8 cellular contexts compared by ENCODE assay signal in the genomic region with DNA sequence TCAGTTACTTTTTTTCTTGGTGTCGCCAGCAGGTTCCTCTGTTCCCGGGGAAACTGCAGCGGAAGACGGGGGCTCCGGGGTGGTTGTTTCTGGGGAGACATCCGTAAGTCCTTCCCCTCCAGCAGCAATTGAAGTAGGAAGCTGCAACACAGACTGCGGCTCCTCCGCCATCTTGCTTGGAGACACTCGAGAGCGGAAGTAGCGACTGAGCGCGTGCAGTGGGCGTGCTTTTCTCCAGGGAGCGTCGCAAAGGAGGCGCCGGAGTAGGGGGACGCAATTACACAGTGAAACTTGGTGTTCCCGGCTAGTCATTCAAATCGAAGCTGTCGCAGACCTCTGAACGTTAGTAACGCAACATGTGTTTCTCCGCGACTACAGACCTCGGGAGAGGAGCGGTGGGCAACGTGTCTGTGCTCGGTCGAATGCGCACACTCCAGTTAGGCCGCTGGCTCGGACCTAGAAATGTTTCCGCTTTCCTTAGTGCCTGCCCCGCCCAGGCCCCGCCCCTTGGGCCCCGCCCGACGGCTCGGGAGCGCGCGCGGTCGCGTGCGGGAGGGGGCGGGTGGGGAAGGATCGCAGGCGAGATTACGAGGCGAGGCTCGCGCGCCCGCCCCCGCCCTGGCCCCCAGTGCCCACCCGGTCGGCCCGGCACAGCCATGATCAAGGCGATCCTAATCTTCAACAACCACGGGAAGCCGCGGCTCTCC. TPM values are rescaled to one million over a fixed set of nuclear protein-coding genes. Genes with fewer than 3 reads are reported as not detected.
DNase-seq lines count a peak whose midpoint lies in the region; ATAC-seq and TF ChIP-seq lines count a peak whose summit lies in the region.

AP3S1 (plus strand) TSS at position 554 of the 707 bp plus-strand sequence; CDS start at position 657, 103 bp downstream.
ATG12 (minus strand) TSS at position 184 of the 707 bp plus-strand sequence; CDS start at position 171, 13 bp downstream.

- peak; percentile 73 for DNase-seq in NCI-H1048 (lab: John Stamatoyannopoulos, UW)
- peak; percentile 88 for DNase-seq in SK-N-MC (ENCODE audit: low read depth, low spot score)
- DNase-seq in activated naive CD4-positive, alpha-beta T cell treated with anti-CD3 and anti-CD28 coated beads, Interleukin-2, amount 10 ng/mL, durations not matched to agents 7 days and 5 days = peak; percentile 95

- H3K9me3 ChIP-seq in SK-N-MC (ENCODE audit: low read depth, low read length) (no peaks in the 10 kb centered on the region), gastroesophageal sphincter (no peaks in the 10 kb centered on the region), neutrophil (no peaks in the 10 kb centered on the region)

- TF ChIP-seq CTCF in gastroesophageal sphincter (IDR thresholded peaks at IDR 0.05) = no peak
- TF ChIP-seq CTCF in neutrophil (IDR thresholded peaks at IDR 0.05) = no peak
- TF ChIP-seq CTCF in subcutaneous adipose tissue (IDR thresholded peaks at IDR 0.05; ENCODE audit: low read depth) = no peak

- peak within 1 kb of the TSS; percentile 97 for H3K27ac ChIP-seq in SK-N-MC
- peak within 1 kb of the TSS; percentile 89 to 98 (median 97) for H3K27ac ChIP-seq in gastroesophageal sphincter
- H3K27ac ChIP-seq in neutrophil = peak within 1 kb of the TSS; percentile 98

- peak within 1 kb of the TSS; percentile 96 for H3K9ac ChIP-seq in SK-N-MC (ENCODE audit: insufficient read length)

- TF ChIP-seq EP300 in gastroesophageal sphincter (IDR thresholded peaks at IDR 0.05) = no peak

- peaks cover 18% of the 10 kb centered on the region for H3K36me3 ChIP-seq in SK-N-MC (ENCODE audit: insufficient read depth, low read length)
- H3K36me3 ChIP-seq in gastroesophageal sphincter = peaks cover 6 to 10% of the 10 kb centered on the region in 2 donors
- peaks cover 17% of the 10 kb centered on the region for H3K36me3 ChIP-seq in neutrophil

- H3K4me1 ChIP-seq in gastroesophageal sphincter (peaks cover 8 to 71% (median 25%) of the 10 kb centered on the region in 3 donors), neutrophil (ENCODE audit: control insufficient read depth in 1 of 2, insufficient read depth in 1 of 2, low read depth in 1 of 2, low read length in 1 of 2) (peaks cover 62 to 69% of the 10 kb centered on the region in 2 experiments)

- peaks cover 58% of the 10 kb centered on the region for H3K4me1 Mint-ChIP-seq in activated naive CD4-positive, alpha-beta T cell treated with anti-CD3 and anti-CD28 coated beads, Interleukin-2, amount 10 ng/mL, durations not matched to agents 7 days and 5 days

- peak; percentile 74 to 79 for TF ChIP-seq POLR2A in gastroesophageal sphincter (IDR thresholded peaks at IDR 0.05)

- 0 to 40% methylated on average over 3 of the region's 65 CpGs for WGBS in gastroesophageal sphincter (ENCODE audit: low coverage in 1 of 2), 2 donors

- H3K27me3 Mint-ChIP-seq in activated naive CD4-positive, alpha-beta T cell treated with anti-CD3 and anti-CD28 coated beads, Interleukin-2, amount 10 ng/mL, durations not matched to agents 7 days and 5 days = no peaks in the 10 kb centered on the region

- peaks cover 23% of the 10 kb centered on the region for H3K36me3 Mint-ChIP-seq in activated naive CD4-positive, alpha-beta T cell treated with anti-CD3 and anti-CD28 coated beads, Interleukin-2, amount 10 ng/mL, durations not matched to agents 7 days and 5 days

- H3K4me3 ChIP-seq in GM08714 (ENCODE audit: low read length) (peak within 1 kb of the TSS; percentile 93), SK-N-MC (peak within 1 kb of the TSS; percentile 99), gastroesophageal sphincter (peak within 1 kb of the TSS; percentile 85 to 86), neutrophil (ENCODE audit: low read depth in 1 of 2, low read length in 1 of 2) (peak within 1 kb of the TSS; percentile 96 to 99)

- H3K27ac Mint-ChIP-seq in activated naive CD4-positive, alpha-beta T cell treated with anti-CD3 and anti-CD28 coated beads, Interleukin-2, amount 10 ng/mL, durations not matched to agents 7 days and 5 days = peak within 1 kb of the TSS; percentile 99

- ATAC-seq in HG02588 (IDR thresholded peaks at IDR 0.05; ENCODE audit: unreplicated experiment) (peak; percentile 87), gastroesophageal sphincter (peak; percentile 95)

- peak within 1 kb of the TSS; percentile 98 for H3K4me3 Mint-ChIP-seq in activated naive CD4-positive, alpha-beta T cell treated with anti-CD3 and anti-CD28 coated beads, Interleukin-2, amount 10 ng/mL, durations not matched to agents 7 days and 5 days

- CTCF ChIA-PET in activated naive CD4-positive, alpha-beta T cell treated with anti-CD3 and anti-CD28 coated beads, Interleukin-2, amount 10 ng/mL, durations not matched to agents 7 days and 5 days (lab: Charles Lee) = interaction anchor here (0.6 to 2.6 kb wide), 6 partner anchors 14 to 532 kb away, joined by 3 to 19 read pairs (median 3); no protein-coding TSS in a partner anchor

- H3K27me3 ChIP-seq in gastroesophageal sphincter (no peaks in the 10 kb centered on the region), neutrophil (no peaks in the 10 kb centered on the region)

- H3K9me3 Mint-ChIP-seq in activated naive CD4-positive, alpha-beta T cell treated with anti-CD3 and anti-CD28 coated beads, Interleukin-2, amount 10 ng/mL, durations not matched to agents 7 days and 5 days = no peaks in the 10 kb centered on the region

RNA-seq across cellular contexts. Expression of gene AP3S1, which starts in this region (rescaled TPM):
- total RNA-seq in gastroesophageal sphincter = 100 to 1,000 TPM in 2 of 4 donors, 10 to 100 TPM in 2; 62.1 to 200 (median 99.5) TPM
- total RNA-seq in subcutaneous adipose tissue = 100 to 1,000 TPM in 2 of 4 donors, 10 to 100 TPM in 2; 69.5 to 175 (median 109) TPM

RNA-seq across cellular contexts. Expression of gene ATG12, which starts in this region (rescaled TPM):
- total RNA-seq in gastroesophageal sphincter (10 to 100 TPM; 36.5 to 73.0 (median 48.7) TPM), subcutaneous adipose tissue (10 to 100 TPM; 54.1 to 89.5 (median 78.2) TPM)

Comparison
In these comparisons a context has a peak if more than half of its experiments do, and no peak if none do; other contexts are left out.
1. Peak in every context shown above with its lines: DNase-seq, ATAC-seq, H3K4me3 ChIP-seq and H3K27ac ChIP-seq.